ENCODE assay signal across 32 cellular contexts in genomic region chr1:232641507-232641906, GRCh38.
"Had no signal": no experiment of that assay in that cellular context is flagged by ENCODE, and none has a peak within 500 bp of the region (broad histone marks: within the 10 kb centered on the region; RNA-seq: fewer than 3 reads in every experiment).

No MANE protein-coding gene starts in this region.

- FAIRE-seq: frontal cortex had no signal

- H3K9me3 ChIP-seq: adrenal gland, ascending aorta, body of pancreas, colonic mucosa had no signal

- DNase-seq: activated CD4-positive, alpha-beta T cell treated with anti-CD3 and anti-CD28 coated beads for 48 hours; activated CD4-positive, alpha-beta T cell treated with anti-CD3 and anti-CD28 coated beads, Interleukin-2, amount 50 U/mL, for 1 hour; activated CD4-positive, alpha-beta T cell treated with anti-CD3 and anti-CD28 coated beads, Interleukin-2, amount 50 U/mL, for 48 hours; activated CD8-positive, alpha-beta memory T cell treated with anti-CD3 and anti-CD28 coated beads, Interleukin-2, amount 10 ng/mL, durations not matched to agents 7 days and 5 days; activated CD8-positive, alpha-beta memory T cell treated with anti-CD3 and anti-CD28 coated beads, Interleukin-2, amount 50 U/mL, for 4 hours; activated CD8-positive, alpha-beta T cell treated with anti-CD3 and anti-CD28 coated beads, Interleukin-2, amount 10 ng/mL, durations not matched to agents 7 days and 5 days; activated effector memory CD4-positive, alpha-beta T cell treated with anti-CD3 and anti-CD28 coated beads, Interleukin-2, amount 50 U/mL, for 16 hours; activated naive CD4-positive, alpha-beta T cell treated with anti-CD3 and anti-CD28 coated beads for 36 hours; activated naive CD8-positive, alpha-beta T cell treated with anti-CD3 and anti-CD28 coated beads for 36 hours; activated naive CD8-positive, alpha-beta T cell treated with anti-CD3 and anti-CD28 coated beads, Interleukin-2, amount 50 U/mL, for 24 hours; activated T-cell treated with anti-CD3 and anti-CD28 coated beads, Interleukin-2, amount 50 U/mL, for 1 hour; activated T-cell treated with anti-CD3 and anti-CD28 coated beads, Interleukin-2, amount 50 U/mL, for 48 hours; adrenal gland; body of pancreas; central memory CD4-positive, alpha-beta T cell; cerebellar nuclear complex; colonic mucosa; effector memory CD4-positive, alpha-beta T cell; endodermal cell; foreskin fibroblast; head of caudate nucleus; T-helper 1 cell; T-helper 17 cell; T1000 had no signal

- H3K27me3 ChIP-seq: ascending aorta, body of pancreas, cardiac muscle cell, colonic mucosa had no signal

- H3K4me1 ChIP-seq: adrenal gland, ascending aorta, body of pancreas, colonic mucosa had no signal

- H3K36me3 ChIP-seq: adrenal gland, ascending aorta, cardiac muscle cell, colonic mucosa had no signal

- H3K27me3 Mint-ChIP-seq: activated naive CD4-positive, alpha-beta T cell treated with anti-CD3 and anti-CD28 coated beads, Interleukin-2, amount 50 U/mL, for 24 hours; activated naive CD8-positive, alpha-beta T cell treated with anti-CD3 and anti-CD28 coated beads for 36 hours had no signal

- H3K4me1 Mint-ChIP-seq: activated CD8-positive, alpha-beta memory T cell treated with anti-CD3 and anti-CD28 coated beads, Interleukin-2, amount 10 ng/mL, durations not matched to agents 7 days and 5 days; activated naive CD4-positive, alpha-beta T cell treated with anti-CD3 and anti-CD28 coated beads, Interleukin-2, amount 50 U/mL, for 24 hours; activated naive CD8-positive, alpha-beta T cell treated with anti-CD3 and anti-CD28 coated beads for 36 hours; activated naive CD8-positive, alpha-beta T cell treated with anti-CD3 and anti-CD28 coated beads, Interleukin-2, amount 50 U/mL, for 24 hours had no signal

- H3K36me3 Mint-ChIP-seq: activated CD8-positive, alpha-beta memory T cell treated with anti-CD3 and anti-CD28 coated beads, Interleukin-2, amount 10 ng/mL, durations not matched to agents 7 days and 5 days; activated naive CD4-positive, alpha-beta T cell treated with anti-CD3 and anti-CD28 coated beads, Interleukin-2, amount 50 U/mL, for 24 hours; activated naive CD8-positive, alpha-beta T cell treated with anti-CD3 and anti-CD28 coated beads for 36 hours had no signal

- H3K27ac Mint-ChIP-seq: activated CD8-positive, alpha-beta memory T cell treated with anti-CD3 and anti-CD28 coated beads, Interleukin-2, amount 10 ng/mL, durations not matched to agents 7 days and 5 days; activated CD8-positive, alpha-beta T cell treated with anti-CD3 and anti-CD28 coated beads, Interleukin-2, amount 10 ng/mL, durations not matched to agents 7 days and 5 days; activated naive CD4-positive, alpha-beta T cell treated with anti-CD3 and anti-CD28 coated beads for 36 hours; activated naive CD4-positive, alpha-beta T cell treated with anti-CD3 and anti-CD28 coated beads, Interleukin-2, amount 50 U/mL, for 24 hours; activated naive CD8-positive, alpha-beta T cell treated with anti-CD3 and anti-CD28 coated beads for 36 hours; activated naive CD8-positive, alpha-beta T cell treated with anti-CD3 and anti-CD28 coated beads, Interleukin-2, amount 50 U/mL, for 24 hours; activated T-helper 1 cell treated with anti-CD3 and anti-CD28 coated beads, Interleukin-12 subunit alpha, Interleukin-12 subunit beta, Interleukin-2, Interleukin-4 antibody, amounts not matched to agents 30 ng/mL and 10 ng/mL and 1 ng/mL, durations not matched to agents 14 hours and 24 hours and 36 hours; activated T-helper 2 cell treated with anti-CD3 and anti-CD28 coated beads, Interferon-gamma antibody, Interleukin-2, Interleukin-4, amounts not matched to agents 10 μg/mL and 5 μg/mL and 100 μg/mL, durations not matched to agents 14 hours and 24 hours and 36 hours; endodermal cell; T-helper 17 cell; T-helper 2 cell treated with Interferon-gamma antibody and Interleukin-4, amounts not matched to agents 5 μg/mL and 100 μg/mL, for 36 hours had no signal

- H3K27ac ChIP-seq: adrenal gland, ascending aorta, body of pancreas, cardiac muscle cell, colonic mucosa had no signal

- H3K4me3 Mint-ChIP-seq: activated CD8-positive, alpha-beta memory T cell treated with anti-CD3 and anti-CD28 coated beads, Interleukin-2, amount 10 ng/mL, durations not matched to agents 7 days and 5 days; activated CD8-positive, alpha-beta T cell treated with anti-CD3 and anti-CD28 coated beads, Interleukin-2, amount 10 ng/mL, durations not matched to agents 7 days and 5 days; activated naive CD4-positive, alpha-beta T cell treated with anti-CD3 and anti-CD28 coated beads for 36 hours; activated naive CD4-positive, alpha-beta T cell treated with anti-CD3 and anti-CD28 coated beads, Interleukin-2, amount 50 U/mL, for 24 hours; activated naive CD8-positive, alpha-beta T cell treated with anti-CD3 and anti-CD28 coated beads for 36 hours; activated naive CD8-positive, alpha-beta T cell treated with anti-CD3 and anti-CD28 coated beads, Interleukin-2, amount 50 U/mL, for 24 hours; activated T-helper 1 cell treated with anti-CD3 and anti-CD28 coated beads, Interleukin-12 subunit alpha, Interleukin-12 subunit beta, Interleukin-2, Interleukin-4 antibody, amounts not matched to agents 30 ng/mL and 10 ng/mL and 1 ng/mL, durations not matched to agents 14 hours and 24 hours and 36 hours; endodermal cell; T-helper 17 cell; T-helper 2 cell treated with Interferon-gamma antibody and Interleukin-4, amounts not matched to agents 5 μg/mL and 100 μg/mL, for 36 hours had no signal

- H3K4me3 ChIP-seq: adrenal gland, ascending aorta, body of pancreas, cardiac muscle cell, colonic mucosa had no signal

- ATAC-seq: activated CD8-positive, alpha-beta memory T cell treated with anti-CD3 and anti-CD28 coated beads, Interleukin-2, amount 10 ng/mL, durations not matched to agents 7 days and 5 days; activated CD8-positive, alpha-beta T cell treated with anti-CD3 and anti-CD28 coated beads, Interleukin-2, amount 10 ng/mL, durations not matched to agents 7 days and 5 days; activated naive CD8-positive, alpha-beta T cell treated with anti-CD3 and anti-CD28 coated beads, Interleukin-2, amount 50 U/mL, for 24 hours; body of pancreas; esophagus mucosa; T-helper 17 cell had no signal

- H3K9me3 Mint-ChIP-seq: activated naive CD4-positive, alpha-beta T cell treated with anti-CD3 and anti-CD28 coated beads for 36 hours; activated naive CD4-positive, alpha-beta T cell treated with anti-CD3 and anti-CD28 coated beads, Interleukin-2, amount 50 U/mL, for 24 hours; activated naive CD8-positive, alpha-beta T cell treated with anti-CD3 and anti-CD28 coated beads for 36 hours; activated T-helper 1 cell treated with anti-CD3 and anti-CD28 coated beads, Interleukin-12 subunit alpha, Interleukin-12 subunit beta, Interleukin-2, Interleukin-4 antibody, amounts not matched to agents 30 ng/mL and 10 ng/mL and 1 ng/mL, durations not matched to agents 14 hours and 24 hours and 36 hours; activated T-helper 2 cell treated with anti-CD3 and anti-CD28 coated beads, Interferon-gamma antibody, Interleukin-2, Interleukin-4, amounts not matched to agents 10 μg/mL and 5 μg/mL and 100 μg/mL, durations not matched to agents 14 hours and 24 hours and 36 hours; T-helper 2 cell treated with Interferon-gamma antibody and Interleukin-4, amounts not matched to agents 5 μg/mL and 100 μg/mL, for 36 hours had no signal
